8 cellular contexts compared by ENCODE assay signal in the genomic region with DNA sequence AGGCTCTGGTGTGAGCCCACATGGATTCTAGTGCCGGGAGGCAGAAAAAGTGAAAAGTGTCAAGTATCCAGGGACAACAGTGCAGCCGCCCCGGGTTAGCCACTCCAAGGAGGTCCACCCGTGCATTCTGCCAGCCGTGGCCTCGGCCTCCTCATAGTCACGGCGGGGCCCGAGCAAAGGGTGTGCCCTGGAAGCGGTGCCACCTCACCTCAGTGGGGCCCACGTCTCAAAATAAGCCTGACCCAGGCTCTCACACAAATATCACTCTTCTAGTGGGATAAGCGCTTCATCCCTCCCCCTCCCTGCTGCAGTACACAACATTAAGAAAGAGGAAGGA. TPM values are rescaled to one million over a fixed set of nuclear protein-coding genes. Genes with fewer than 3 reads are reported as not detected.
A peak's percentile ranks its signal among the peaks of the same experiment; 100 is the strongest.
DNase-seq lines count a peak whose midpoint lies in the region; ATAC-seq and TF ChIP-seq lines count a peak whose summit lies in the region.

No MANE protein-coding gene starts in this region.

- H3K4me1 Mint-ChIP-seq in activated T-cell treated with anti-CD3 and anti-CD28 coated beads, Interleukin-2, amount 50 U/mL, for 4 hours (ENCODE audit: low read depth), result peaks cover 7% of the 10 kb centered on the region
- peaks cover 7% of the 10 kb centered on the region for H3K4me1 Mint-ChIP-seq in activated naive CD8-positive, alpha-beta T cell treated with anti-CD3 and anti-CD28 coated beads for 36 hours
- H3K4me1 Mint-ChIP-seq in immature natural killer cell, result peaks cover 4 to 14% of the 10 kb centered on the region in 2 donors

- no peak for TF ChIP-seq CTCF in stomach (IDR thresholded peaks at IDR 0.05)

- peak overlapping the region; percentile 54 to 64 (median 58) for H3K4me3 ChIP-seq in stomach

- H3K9me3 Mint-ChIP-seq in activated T-cell treated with anti-CD3 and anti-CD28 coated beads, Interleukin-2, amount 50 U/mL, for 4 hours, result no peaks in the 10 kb centered on the region
- no peaks in the 10 kb centered on the region for H3K9me3 Mint-ChIP-seq in activated naive CD8-positive, alpha-beta T cell treated with anti-CD3 and anti-CD28 coated beads for 36 hours
- H3K9me3 Mint-ChIP-seq in immature natural killer cell, result no peaks in the 10 kb centered on the region

- peaks cover 0 to 5% (median 0%) of the 10 kb centered on the region in 3 donors for H3K27me3 ChIP-seq in stomach

- peak overlapping the region; percentile 29 to 82 (median 60) for H3K27ac ChIP-seq in stomach

- intact Hi-C loops in stomach (cut with DNase I; ENCODE audit: low total_unique reads), result no loop called here

- no peak for TF ChIP-seq EP300 in stomach (IDR thresholded peaks at IDR 0.05)

- peaks cover 27% of the 10 kb centered on the region for H3K27me3 Mint-ChIP-seq in activated T-cell treated with anti-CD3 and anti-CD28 coated beads, Interleukin-2, amount 50 U/mL, for 4 hours (ENCODE audit: low read depth)
- peaks cover 3% of the 10 kb centered on the region for H3K27me3 Mint-ChIP-seq in activated naive CD8-positive, alpha-beta T cell treated with anti-CD3 and anti-CD28 coated beads for 36 hours
- peaks cover 2 to 14% (median 4%) of the 10 kb centered on the region in 3 donors for H3K27me3 Mint-ChIP-seq in immature natural killer cell (ENCODE audit: low read depth in 3 of 3)

- peaks cover 0 to 8% (median 0%) of the 10 kb centered on the region in 4 donors for H3K4me1 ChIP-seq in stomach

- H3K9me3 ChIP-seq in stomach, result no peaks in the 10 kb centered on the region

- ATAC-seq in activated T-cell treated with anti-CD3 and anti-CD28 coated beads, Interleukin-2, amount 50 U/mL, for 4 hours, result peak; percentile 23 to 30
- no peak for ATAC-seq in GM21737 (IDR thresholded peaks at IDR 0.05; ENCODE audit: unreplicated experiment)
- no peak for ATAC-seq in HG03571 (IDR thresholded peaks at IDR 0.05; ENCODE audit: unreplicated experiment)

- H3K4me3 Mint-ChIP-seq in activated T-cell treated with anti-CD3 and anti-CD28 coated beads, Interleukin-2, amount 50 U/mL, for 4 hours, result peak overlapping the region; percentile 24
- peak overlapping the region; percentile 69 for H3K4me3 Mint-ChIP-seq in activated naive CD8-positive, alpha-beta T cell treated with anti-CD3 and anti-CD28 coated beads for 36 hours
- peak overlapping the region; percentile 31 to 69 (median 57) for H3K4me3 Mint-ChIP-seq in immature natural killer cell

- 0 to 38% (median 4%) methylated on average over 2 to 12 of the region's 12 CpGs for whole genome bisulfite sequencing in stomach, 5 donors

- H3K36me3 ChIP-seq in stomach, result no peaks in the 10 kb centered on the region

- DNase-seq in activated T-cell treated with anti-CD3 and anti-CD28 coated beads, Interleukin-2, amount 50 U/mL, for 4 hours, result no peak
- no peak for DNase-seq in activated T-cell treated with anti-CD3 and anti-CD28 coated beads, Interleukin-2, amount 50 U/mL, for 1 hour
- DNase-seq in activated naive CD8-positive, alpha-beta T cell treated with anti-CD3 and anti-CD28 coated beads for 36 hours, result peak; percentile 2
- DNase-seq in immature natural killer cell (peak in 2 of 3 donors; percentile 2 to 7), stomach (no peak), NCI-H774 (lab: John Stamatoyannopoulos, UW) (no peak)

- H3K36me3 Mint-ChIP-seq in activated T-cell treated with anti-CD3 and anti-CD28 coated beads, Interleukin-2, amount 50 U/mL, for 4 hours (ENCODE audit: insufficient read depth), result no peaks in the 10 kb centered on the region
- H3K36me3 Mint-ChIP-seq in activated naive CD8-positive, alpha-beta T cell treated with anti-CD3 and anti-CD28 coated beads for 36 hours, result no peaks in the 10 kb centered on the region
- no peaks in the 10 kb centered on the region for H3K36me3 Mint-ChIP-seq in immature natural killer cell

- no peak for TF ChIP-seq POLR2A in stomach (IDR thresholded peaks at IDR 0.05)

- H3K27ac Mint-ChIP-seq in activated naive CD8-positive, alpha-beta T cell treated with anti-CD3 and anti-CD28 coated beads for 36 hours, result peak overlapping the region; percentile 74
- H3K27ac Mint-ChIP-seq in immature natural killer cell, result peak overlapping the region in 1 of 6 donors; percentile 8

RNA-seq across cellular contexts. Expression of gene KLHL13, which starts 0.4 kb away (rescaled TPM):
- 1 to 10 TPM in 1 of 3 donors, under 1 TPM in 2; 0.35 to 1.0 (median 0.68) TPM for total RNA-seq in activated T-cell treated with anti-CD3 and anti-CD28 coated beads, Interleukin-2, amount 50 U/mL, for 4 hours
- 1 to 10 TPM; 2.2 to 5.1 TPM for total RNA-seq in activated naive CD8-positive, alpha-beta T cell treated with anti-CD3 and anti-CD28 coated beads for 36 hours
- polyA plus RNA-seq in immature natural killer cell, result 1 to 10 TPM in 2 of 3 donors, under 1 TPM in 1; 0.43 to 2.6 (median 1.3) TPM
- 10 to 100 TPM in 1 of 5 donors, 1 to 10 TPM in 4; 3.6 to 45.0 (median 5.5) TPM for total RNA-seq in stomach
- 1 to 10 TPM; 1.8 to 4.0 (median 2.9) TPM for polyA plus RNA-seq in stomach

Comparison
In these comparisons a context has a peak if more than half of its experiments do, and no peak if none do; other contexts are left out.
1. ATAC-seq: peak in activated T-cell treated with anti-CD3 and anti-CD28 coated beads, Interleukin-2, amount 50 U/mL, for 4 hours (2 of 2); none in GM21737 (single experiment) and HG03571 (single experiment).
2. DNase-seq: peak in activated naive CD8-positive, alpha-beta T cell treated with anti-CD3 and anti-CD28 coated beads for 36 hours (single experiment) and immature natural killer cell (2 of 3); none in activated T-cell treated with anti-CD3 and anti-CD28 coated beads, Interleukin-2, amount 50 U/mL, for 4 hours (single experiment), activated T-cell treated with anti-CD3 and anti-CD28 coated beads, Interleukin-2, amount 50 U/mL, for 1 hour (single experiment), stomach (single experiment) and NCI-H774 (single experiment).
3. Peak in every context shown above with its lines, with median percentiles within 50 percentile points of each other: H3K4me3 Mint-ChIP-seq.